In genomic region chr9:99046542-99047071, GRCh38 we compare ENCODE assay signal across 21 cellular contexts.
"Had no signal": no experiment of that assay in that cellular context is flagged by ENCODE, and none has a peak within 500 bp of the region (broad histone marks: within the 10 kb centered on the region; RNA-seq: fewer than 3 reads in every experiment).

No MANE protein-coding gene starts in this region.

- H3K27me3 Mint-ChIP-seq: activated CD4-positive, alpha-beta T cell treated with anti-CD3 and anti-CD28 coated beads, Interleukin-2, amount 10 ng/mL, durations not matched to agents 24 days and 14 days; activated naive CD8-positive, alpha-beta T cell; central memory CD8-positive, alpha-beta T cell had no signal

- DNase-seq: activated CD4-positive, alpha-beta T cell treated with anti-CD3 and anti-CD28 coated beads, Interleukin-2, amount 10 ng/mL, durations not matched to agents 24 days and 14 days; activated CD4-positive, CD25-positive, alpha-beta regulatory T cell; activated CD8-positive, alpha-beta memory T cell treated with anti-CD3 and anti-CD28 coated beads for 24 hours; activated gamma-delta T cell treated with Interleukin-2 at 50 U/mL for 16 hours; anterior cingulate cortex; brain microvascular endothelial cell; foreskin melanocyte; heart right ventricle; left colon; natural killer cell; small intestine; stimulated activated CD4-positive, alpha-beta T cell treated with anti-CD3 and anti-CD28 coated beads, Interleukin-4, amount 100 ng/mL, for 4 hours; stimulated activated CD8-positive, alpha-beta memory T cell treated with anti-CD3 and anti-CD28 coated beads, Interleukin-4, amount 100 ng/mL, for 48 hours; stimulated activated naive CD8-positive, alpha-beta T cell treated with anti-CD3 and anti-CD28 coated beads, Interleukin-15, Interleukin-2, amounts not matched to agents 100 U/mL and 50 U/mL, for 24 hours; testis had no signal

- H3K4me3 Mint-ChIP-seq: activated CD4-positive, alpha-beta T cell treated with anti-CD3 and anti-CD28 coated beads, Interleukin-2, amount 10 ng/mL, durations not matched to agents 24 days and 14 days; activated naive CD8-positive, alpha-beta T cell; central memory CD8-positive, alpha-beta T cell; natural killer cell; T-helper 2 cell treated with Interferon-gamma antibody and Interleukin-4, amounts not matched to agents 5 μg/mL and 100 μg/mL, for 36 hours had no signal

- H3K9me3 ChIP-seq: testis had no signal

- H3K27ac ChIP-seq: brain microvascular endothelial cell, right atrium auricular region, testis had no signal

- H3K27me3 ChIP-seq: brain microvascular endothelial cell, right atrium auricular region, testis had no signal

- H3K36me3 ChIP-seq: brain microvascular endothelial cell had no signal

- H3K9me3 Mint-ChIP-seq: central memory CD8-positive, alpha-beta T cell had no signal

- ATAC-seq: heart right ventricle; left colon; natural killer cell; stimulated activated naive CD8-positive, alpha-beta T cell treated with anti-CD3 and anti-CD28 coated beads, Interleukin-15, Interleukin-2, amounts not matched to agents 100 U/mL and 50 U/mL, for 24 hours had no signal

- H3K27ac Mint-ChIP-seq: activated CD4-positive, alpha-beta T cell treated with anti-CD3 and anti-CD28 coated beads, Interleukin-2, amount 10 ng/mL, durations not matched to agents 24 days and 14 days; activated naive CD8-positive, alpha-beta T cell; T-helper 2 cell treated with Interferon-gamma antibody and Interleukin-4, amounts not matched to agents 5 μg/mL and 100 μg/mL, for 36 hours had no signal

- H3K4me3 ChIP-seq: coronary artery, heart right ventricle, lung, right atrium auricular region, testis had no signal
